Comparison of ENCODE assay signal across 14 cellular contexts in genomic region chr5:127563133-127563532, GRCh38.
"Had no signal": no experiment of that assay in that cellular context is flagged by ENCODE, and none has a peak within 500 bp of the region (broad histone marks: within the 10 kb centered on the region; RNA-seq: fewer than 3 reads in every experiment).

No MANE protein-coding gene starts in this region.

- H3K4me1 ChIP-seq: colonic mucosa, pancreas, uterus had no signal

- FAIRE-seq: kidney, pancreas, small intestine had no signal

- H3K36me3 ChIP-seq: colonic mucosa, pancreas, uterus had no signal

- H3K27me3 ChIP-seq: colonic mucosa, pancreas, stomach, uterus had no signal

- DNase-seq: colonic mucosa; dermis blood vessel endothelial cell; kidney; left cardiac atrium; left ventricle myocardium superior; occipital lobe; pancreas; right cardiac atrium; small intestine; stimulated activated CD4-positive, alpha-beta T cell treated with anti-CD3 and anti-CD28 coated beads, Interleukin-12 subunit alpha, Interleukin-12 subunit beta, amount 100 ng/mL, for 4 hours; stimulated activated naive CD4-positive, alpha-beta T cell; stomach; trophoblast cell; uterus had no signal

- H3K4me3 ChIP-seq: colonic mucosa, pancreas, stomach, uterus had no signal

- ATAC-seq: left cardiac atrium, left ventricle myocardium superior had no signal

- H3K27ac ChIP-seq: colonic mucosa, pancreas, uterus had no signal

- H3K9me3 ChIP-seq: colonic mucosa, pancreas, stomach, uterus had no signal
